Comparison of ENCODE assay signal across 17 cellular contexts in the genomic region with DNA sequence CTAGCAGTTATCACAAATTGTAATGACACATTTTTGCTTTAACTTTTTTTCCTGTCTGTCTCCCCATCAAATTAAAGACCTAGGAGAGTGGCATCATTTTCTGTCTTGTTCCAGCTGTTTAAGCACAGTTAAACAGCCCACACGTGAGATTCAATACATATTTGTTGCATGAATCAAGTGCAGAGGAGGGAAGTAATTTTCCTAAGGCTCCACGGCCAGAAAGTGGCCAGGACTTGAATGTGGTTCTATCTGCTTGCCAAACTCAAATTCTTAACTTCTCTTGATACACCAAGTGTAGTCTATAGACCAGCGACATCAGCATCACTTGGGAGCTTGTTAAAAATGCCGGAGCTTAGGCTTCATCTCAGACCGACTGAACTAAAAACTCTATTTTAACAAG.
DNase-seq lines count a peak whose midpoint lies in the region; ATAC-seq and TF ChIP-seq lines count a peak whose summit lies in the region.
"Had no signal": no experiment of that assay in that cellular context is flagged by ENCODE, and none has a peak within 500 bp of the region (broad histone marks: within the 10 kb centered on the region; RNA-seq: fewer than 3 reads in every experiment).

No MANE protein-coding gene starts in this region.

- H3K4me1 Mint-ChIP-seq in naive thymus-derived CD4-positive, alpha-beta T cell = peaks cover 52 to 96% (median 92%) of the 10 kb centered on the region in 7 donors

- POLR2A ChIA-PET in naive thymus-derived CD4-positive, alpha-beta T cell (lab: Charles Lee) = no interaction called here

- WGBS in mammary epithelial cell (ENCODE audit: low coverage, missing lambda C conversion rate) = 5% methylated on average over 5 of the region's 5 CpGs

- peak overlapping the region in 6 of 10 donors; percentile 4 to 73 (median 24) for H3K4me3 Mint-ChIP-seq in naive thymus-derived CD4-positive, alpha-beta T cell
- H3K4me3 Mint-ChIP-seq: activated naive CD8-positive, alpha-beta T cell; CD14-positive monocyte; memory B cell; stimulated activated memory B cell treated with anti-CD40 and anti-IgM and Interleukin-4, amounts not matched to agents 10 μg/mL and 1 μg/mL and 100 μg/mL, for 72 hours had no signal

- TF ChIP-seq CTCF in AG09319 (IDR thresholded peaks at IDR 0.05; ENCODE audit: low read depth, low read length) (no peak), mammary epithelial cell (conservative IDR thresholded peaks at IDR 0.05 in 1 of 2, IDR thresholded peaks at IDR 0.05 in 1 of 2; ENCODE audit: extremely low read depth in 1 of 2, insufficient read depth in 1 of 2, low read depth in 1 of 2, low read length in 2 of 2) (no peak)

- H3K27ac Mint-ChIP-seq in naive thymus-derived CD4-positive, alpha-beta T cell = no peak overlapping the region
- H3K27ac Mint-ChIP-seq: activated naive CD8-positive, alpha-beta T cell; memory B cell; stimulated activated memory B cell treated with anti-CD40 and anti-IgM and Interleukin-4, amounts not matched to agents 10 μg/mL and 1 μg/mL and 100 μg/mL, for 72 hours had no signal

- H3K27me3 ChIP-seq in mammary epithelial cell (ENCODE audit: insufficient read depth, low read length) = no peaks in the 10 kb centered on the region
- no peaks in the 10 kb centered on the region for H3K27me3 ChIP-seq in naive thymus-derived CD4-positive, alpha-beta T cell (ENCODE audit: control insufficient read depth in 2 of 2, insufficient read depth in 2 of 2, low read length in 2 of 2)
- H3K27me3 ChIP-seq: pancreas had no signal

- DNase-seq in AG09319 (ENCODE audit: extremely low read depth, low read depth) (peak; percentile 40), M059J (ENCODE audit: low read depth) (peak; percentile 88), mammary epithelial cell (peak; percentile 54), NCI-H1048 (lab: John Stamatoyannopoulos, UW) (no peak), cerebellar nuclear complex (lab: John Stamatoyannopoulos, UW) (no peak), GDM1 (lab: John Stamatoyannopoulos, UW) (no peak)
- no peak for DNase-seq in naive thymus-derived CD4-positive, alpha-beta T cell
- no peak for DNase-seq in activated effector memory CD4-positive, alpha-beta T cell treated with anti-CD3 and anti-CD28 coated beads, Interleukin-2, amount 50 U/mL, for 16 hours
- DNase-seq: activated CD8-positive, alpha-beta memory T cell treated with anti-CD3 and anti-CD28 coated beads for 24 hours; effector CD4-positive, alpha-beta T cell; pancreas; T-helper 9 cell had no signal

- no peak overlapping the region for H3K4me3 ChIP-seq in mammary epithelial cell (replicated peaks in 1 of 3; ENCODE audit: insufficient read depth in 1 of 3, low read depth in 2 of 3, low read length in 3 of 3)
- no peak overlapping the region for H3K4me3 ChIP-seq in naive thymus-derived CD4-positive, alpha-beta T cell (ENCODE audit: low read length)
- H3K4me3 ChIP-seq: pancreas had no signal

- no peaks in the 10 kb centered on the region for H3K36me3 ChIP-seq in mammary epithelial cell (ENCODE audit: insufficient read depth, low read length)
- no peaks in the 10 kb centered on the region for H3K36me3 ChIP-seq in naive thymus-derived CD4-positive, alpha-beta T cell (ENCODE audit: control insufficient read depth in 2 of 3, insufficient read depth in 3 of 3, low read length in 3 of 3)
- H3K36me3 ChIP-seq: pancreas had no signal

- CTCF ChIA-PET in mammary epithelial cell (lab: Charles Lee; ENCODE audit: low non-redundant PET) = no interaction called here
- CTCF ChIA-PET in naive thymus-derived CD4-positive, alpha-beta T cell (lab: Charles Lee) = no interaction called here

- ATAC-seq in naive thymus-derived CD4-positive, alpha-beta T cell = no peak
- ATAC-seq: stimulated activated memory B cell treated with anti-CD40 and anti-IgM and Interleukin-4, amounts not matched to agents 10 μg/mL and 1 μg/mL and 100 μg/mL, for 72 hours had no signal

- peak overlapping the region; percentile 49 for H2AFZ ChIP-seq in mammary epithelial cell (ENCODE audit: low read depth, low read length)

- H3K9me3 ChIP-seq in mammary epithelial cell (replicated peaks; ENCODE audit: insufficient read depth, low read length) = no peaks in the 10 kb centered on the region
- H3K9me3 ChIP-seq in naive thymus-derived CD4-positive, alpha-beta T cell (ENCODE audit: control insufficient read depth in 2 of 3, low read length in 3 of 3) = no peaks in the 10 kb centered on the region
- H3K9me3 ChIP-seq: pancreas had no signal

- H4K20me1 ChIP-seq in mammary epithelial cell (ENCODE audit: insufficient read depth, low read length) = no peaks in the 10 kb centered on the region

- H3K4me1 ChIP-seq in mammary epithelial cell (ENCODE audit: insufficient read depth, low read length) = peaks cover 32% of the 10 kb centered on the region
- peaks cover 19 to 42% of the 10 kb centered on the region in 2 donors for H3K4me1 ChIP-seq in naive thymus-derived CD4-positive, alpha-beta T cell (ENCODE audit: control insufficient read depth in 2 of 2, insufficient read depth in 2 of 2, low read length in 2 of 2)
- H3K4me1 ChIP-seq: pancreas had no signal

- H3K79me2 ChIP-seq in mammary epithelial cell (ENCODE audit: insufficient read depth, low read length) = no peaks in the 10 kb centered on the region

- H3K9me3 Mint-ChIP-seq in naive thymus-derived CD4-positive, alpha-beta T cell = peaks cover 0 to 3% (median 0%) of the 10 kb centered on the region in 11 donors
- H3K9me3 Mint-ChIP-seq: CD14-positive monocyte; memory B cell; stimulated activated memory B cell treated with anti-CD40 and anti-IgM and Interleukin-4, amounts not matched to agents 10 μg/mL and 1 μg/mL and 100 μg/mL, for 72 hours had no signal

- no peak overlapping the region for H3K27ac ChIP-seq in mammary epithelial cell (ENCODE audit: insufficient read depth, low read depth, low read length)
- no peak overlapping the region for H3K27ac ChIP-seq in naive thymus-derived CD4-positive, alpha-beta T cell (ENCODE audit: low read depth, low read length)
- H3K27ac ChIP-seq: KMS-11, pancreas had no signal

- peak overlapping the region; percentile 15 for H3K4me2 ChIP-seq in mammary epithelial cell (ENCODE audit: insufficient read depth, low read depth, low read length)
- H3K4me2 ChIP-seq: KMS-11 had no signal

- no peaks in the 10 kb centered on the region for H3K27me3 Mint-ChIP-seq in naive thymus-derived CD4-positive, alpha-beta T cell
- H3K27me3 Mint-ChIP-seq: stimulated activated memory B cell treated with anti-CD40 and anti-IgM and Interleukin-4, amounts not matched to agents 10 μg/mL and 1 μg/mL and 100 μg/mL, for 72 hours had no signal

- dilution Hi-C loops in mammary epithelial cell (cut with HindIII; ENCODE audit: low sequenced_read_pairs) = no loop called here

- BruUV-seq in mammary epithelial cell (replicated peaks; lab: Mats Ljungman, UMichigan) = no TSS peak

- H3K36me3 Mint-ChIP-seq in naive thymus-derived CD4-positive, alpha-beta T cell = peaks cover 6 to 35% (median 11%) of the 10 kb centered on the region in 5 donors
- H3K36me3 Mint-ChIP-seq: CD14-positive monocyte; memory B cell; stimulated activated memory B cell treated with anti-CD40 and anti-IgM and Interleukin-4, amounts not matched to agents 10 μg/mL and 1 μg/mL and 100 μg/mL, for 72 hours had no signal

- intact Hi-C loops in mammary epithelial cell (cut with micrococcal nuclease) = no loop called here
- intact Hi-C loops in naive thymus-derived CD4-positive, alpha-beta T cell (cut with micrococcal nuclease) = loop anchor here (5.0 to 10.0 kb wide), 4 partner anchors 62 to 308 kb away; no protein-coding TSS in a partner anchor

- in situ Hi-C loops in mammary epithelial cell (cut with MboI; ENCODE audit: low sequenced_read_pairs in 2 of 2) = no loop called here

- no peak overlapping the region for H3K9ac ChIP-seq in mammary epithelial cell (ENCODE audit: insufficient read depth, low read length)
- H3K9ac ChIP-seq: KMS-11 had no signal

Comparison
In these comparisons a context has a peak if more than half of its experiments do, and no peak if none do; other contexts are left out.
1. DNase-seq: peak in AG09319 (single experiment), M059J (single experiment) and mammary epithelial cell (single experiment); none in naive thymus-derived CD4-positive, alpha-beta T cell (0 of 9), activated effector memory CD4-positive, alpha-beta T cell treated with anti-CD3 and anti-CD28 coated beads, Interleukin-2, amount 50 U/mL, for 16 hours (single experiment), NCI-H1048 (single experiment), cerebellar nuclear complex (0 of 2) and GDM1 (single experiment).